Comparison of ENCODE assay signal across 23 cellular contexts in genomic region chr1:10841059-10841458, GRCh38. TPM values are rescaled to one million over a fixed set of nuclear protein-coding genes. Genes with fewer than 3 reads are reported as not detected.
DNase-seq lines count a peak whose midpoint lies in the region; ATAC-seq and TF ChIP-seq lines count a peak whose summit lies in the region.
"Had no signal": no experiment of that assay in that cellular context is flagged by ENCODE, and none has a peak within 500 bp of the region (broad histone marks: within the 10 kb centered on the region; RNA-seq: fewer than 3 reads in every experiment).

No MANE protein-coding gene starts in this region.

- H3K4me1 Mint-ChIP-seq in CD8-positive, alpha-beta memory T cell: peaks cover 0 to 3% (median 2%) of the 10 kb centered on the region in 3 donors

- no peak overlapping the region for H3K23ac ChIP-seq in trophoblast cell (ENCODE audit: low read length)

- no TSS peak for BruUV-seq in A673 (replicated peaks; lab: Mats Ljungman, UMichigan)

- H3K9ac ChIP-seq in trophoblast cell (ENCODE audit: low read length): no peak overlapping the region

- H3K4ac ChIP-seq in trophoblast cell (ENCODE audit: low read depth, low read length): no peak overlapping the region

- no peak overlapping the region for H2BK12ac ChIP-seq in trophoblast cell (ENCODE audit: low read length)

- H2AK5ac ChIP-seq in trophoblast cell (ENCODE audit: low read length): no peak overlapping the region

- intact Hi-C loops in A673 (cut with micrococcal nuclease; ENCODE audit: unreplicated experiment): no loop called here

- H3K9me3 ChIP-seq in A673 (ENCODE audit: low read depth, low read length, poor library complexity, severe bottlenecking) (no peaks in the 10 kb centered on the region), WERI-Rb-1 (ENCODE audit: severe bottlenecking) (peaks cover 5% of the 10 kb centered on the region), trophoblast cell (ENCODE audit: insufficient read depth, low read depth, low read length) (peaks cover 11% of the 10 kb centered on the region)
- H3K9me3 ChIP-seq in CD8-positive, alpha-beta memory T cell (ENCODE audit: low read length): no peaks in the 10 kb centered on the region
- H3K9me3 ChIP-seq: BE2C had no signal

- CTCF ChIA-PET in A673 (lab: Charles Lee): no interaction called here
- CTCF ChIA-PET in CD8-positive, alpha-beta memory T cell (lab: Charles Lee): interaction anchor here (1.4 kb wide), 1 partner anchor 69 kb away, joined by 3 read pairs; no protein-coding TSS in a partner anchor

- no peak overlapping the region for H3K4me3 ChIP-seq in A673 (ENCODE audit: low read depth, low read length, poor library complexity, severe bottlenecking)
- no peak overlapping the region for H3K4me3 ChIP-seq in WERI-Rb-1 (ENCODE audit: low read depth, low read length)
- H3K4me3 ChIP-seq in trophoblast cell (ENCODE audit: low read depth, low read length): no peak overlapping the region
- H3K4me3 ChIP-seq in CD8-positive, alpha-beta memory T cell (ENCODE audit: low read length): no peak overlapping the region
- H3K4me3 ChIP-seq: breast epithelium, PC-9 had no signal

- no peak overlapping the region for H3K27ac Mint-ChIP-seq in CD8-positive, alpha-beta memory T cell
- H3K27ac Mint-ChIP-seq: activated T-cell treated with anti-CD3 and anti-CD28 coated beads, Interleukin-2, amount 50 U/mL, for 24 hours; memory B cell; T-cell; type B pancreatic cell had no signal

- H4K91ac ChIP-seq in trophoblast cell (ENCODE audit: low read depth, low read length): no peak overlapping the region

- no peak overlapping the region for H3K18ac ChIP-seq in trophoblast cell (ENCODE audit: low read length)

- H3K4me1 ChIP-seq in A673 (ENCODE audit: insufficient read depth, low read length, poor library complexity, severe bottlenecking) (peaks cover 5% of the 10 kb centered on the region), trophoblast cell (ENCODE audit: control insufficient read depth in 1 of 2, insufficient read depth in 2 of 2, low read length in 2 of 2) (no peaks in the 10 kb centered on the region)
- no peaks in the 10 kb centered on the region for H3K4me1 ChIP-seq in CD8-positive, alpha-beta memory T cell (ENCODE audit: insufficient read depth, low read length)
- H3K4me1 ChIP-seq: BE2C, breast epithelium had no signal

- no peak for TF ChIP-seq CTCF in A673 (conservative IDR thresholded peaks at IDR 0.05; ENCODE audit: low read depth, low read length)
- TF ChIP-seq CTCF in WERI-Rb-1 (IDR thresholded peaks at IDR 0.05; ENCODE audit: low read depth, low read length): no peak

- H3K9me3 Mint-ChIP-seq in CD8-positive, alpha-beta memory T cell: peaks cover 0 to 8% (median 4%) of the 10 kb centered on the region in 5 donors
- H3K9me3 Mint-ChIP-seq: activated T-cell treated with anti-CD3 and anti-CD28 coated beads, Interleukin-2, amount 50 U/mL, for 24 hours; type B pancreatic cell had no signal

- H3K36me3 ChIP-seq in A673 (ENCODE audit: insufficient read depth, low read length, poor library complexity, severe bottlenecking) (no peaks in the 10 kb centered on the region), WERI-Rb-1 (no peaks in the 10 kb centered on the region), trophoblast cell (ENCODE audit: control insufficient read depth in 1 of 2, insufficient read depth in 2 of 2, low read length in 2 of 2) (no peaks in the 10 kb centered on the region)
- no peaks in the 10 kb centered on the region for H3K36me3 ChIP-seq in CD8-positive, alpha-beta memory T cell (ENCODE audit: insufficient read depth, low read length)
- H3K36me3 ChIP-seq: BE2C, breast epithelium had no signal

- WGBS in trophoblast cell (ENCODE audit: extremely low coverage, insufficient coverage, insufficient read length): no CpG with 5 or more reads among the region's 12 CpGs

- peaks cover 0 to 5% (median 0%) of the 10 kb centered on the region in 3 donors for H3K36me3 Mint-ChIP-seq in CD8-positive, alpha-beta memory T cell
- H3K36me3 Mint-ChIP-seq: memory B cell, type B pancreatic cell had no signal

- H3K79me1 ChIP-seq in trophoblast cell (ENCODE audit: low read length): no peaks in the 10 kb centered on the region

- H4K12ac ChIP-seq in trophoblast cell (ENCODE audit: low read depth, low read length): no peak overlapping the region

- no peak overlapping the region for H3K27ac ChIP-seq in A673 (ENCODE audit: low read depth, low read length, poor library complexity, severe bottlenecking)
- peak overlapping the region; percentile 73 for H3K27ac ChIP-seq in WERI-Rb-1
- H3K27ac ChIP-seq in trophoblast cell (ENCODE audit: low read depth, low read length): no peak overlapping the region
- H3K27ac ChIP-seq in CD8-positive, alpha-beta memory T cell (ENCODE audit: low read depth, low read length): no peak overlapping the region
- H3K27ac ChIP-seq: breast epithelium, PC-9 had no signal

- peak; percentile 36 for DNase-seq in A673 (ENCODE audit: low spot score)
- peak; percentile 66 for DNase-seq in NCI-H146 (lab: John Stamatoyannopoulos, UW)
- peak; percentile 63 for DNase-seq in NCI-H524 treated with DMSO at 0.1 percent for 48 hours (lab: John Stamatoyannopoulos, UW)
- no peak for DNase-seq in WERI-Rb-1
- no peak for DNase-seq in trophoblast cell
- no peak for DNase-seq in CD8-positive, alpha-beta memory T cell
- DNase-seq: activated CD4-positive, alpha-beta T cell treated with anti-CD3 and anti-CD28 coated beads for 1 hour; activated CD8-positive, alpha-beta memory T cell treated with anti-CD3 and anti-CD28 coated beads for 24 hours; activated naive CD4-positive, alpha-beta T cell; activated T-cell treated with anti-CD3 and anti-CD28 coated beads, Interleukin-2, amount 50 U/mL, for 24 hours; BE2C; cortex of kidney; left cardiac atrium; NCI-H1105; NCI-H446 treated with DMSO at 0.1 percent for 48 hours; occipital lobe; PC-9; T-cell had no signal

- no peak overlapping the region for H2BK5ac ChIP-seq in trophoblast cell (ENCODE audit: low read depth, low read length, poor library complexity)

- H3K27me3 Mint-ChIP-seq in CD8-positive, alpha-beta memory T cell: peaks cover 9 to 44% of the 10 kb centered on the region in 2 donors

- H3K14ac ChIP-seq in trophoblast cell (ENCODE audit: low read length): no peak overlapping the region

- H3K4me3 Mint-ChIP-seq in CD8-positive, alpha-beta memory T cell: no peak overlapping the region
- H3K4me3 Mint-ChIP-seq: activated T-cell treated with anti-CD3 and anti-CD28 coated beads, Interleukin-2, amount 50 U/mL, for 24 hours; memory B cell; T-cell; type B pancreatic cell had no signal

- no peak overlapping the region for H2BK120ac ChIP-seq in trophoblast cell (ENCODE audit: insufficient read depth, low read length, poor library complexity)

- no peak for ATAC-seq in HG02642 (IDR thresholded peaks at IDR 0.05; ENCODE audit: poor library complexity, unreplicated experiment)
- ATAC-seq in HG03442 (IDR thresholded peaks at IDR 0.05; ENCODE audit: unreplicated experiment): no peak
- ATAC-seq: left cardiac atrium, T-cell had no signal

- no peaks in the 10 kb centered on the region for H3K27me3 ChIP-seq in A673 (replicated peaks; ENCODE audit: insufficient read depth, low read depth, low read length, poor library complexity)
- H3K27me3 ChIP-seq in WERI-Rb-1 (ENCODE audit: insufficient read depth, low read depth, severe bottlenecking): no peaks in the 10 kb centered on the region
- H3K27me3 ChIP-seq in trophoblast cell (ENCODE audit: insufficient read depth, low read length): no peaks in the 10 kb centered on the region
- H3K27me3 ChIP-seq in CD8-positive, alpha-beta memory T cell (ENCODE audit: insufficient read depth, low read length, poor library complexity, severe bottlenecking): peaks cover 5% of the 10 kb centered on the region
- H3K27me3 ChIP-seq: BE2C had no signal

- H4K8ac ChIP-seq in trophoblast cell (ENCODE audit: low read depth, low read length): no peak overlapping the region

- no peak overlapping the region for H3K4me2 ChIP-seq in trophoblast cell (ENCODE audit: low read length)
- H3K4me2 ChIP-seq: PC-9 had no signal

- POLR2A ChIA-PET in A673 (lab: Charles Lee; ENCODE audit: low non-redundant PET): no interaction called here
- POLR2A ChIA-PET in CD8-positive, alpha-beta memory T cell (lab: Charles Lee): no interaction called here

- no peaks in the 10 kb centered on the region for H3K79me2 ChIP-seq in trophoblast cell (ENCODE audit: control insufficient read depth, insufficient read depth, low read length, poor library complexity)

- no peak overlapping the region for H2AFZ ChIP-seq in trophoblast cell (ENCODE audit: insufficient read depth, low read length, poor library complexity)
- H2AFZ ChIP-seq: PC-9 had no signal

RNA-seq across cellular contexts. Expression of gene CASZ1, which starts 44.6 kb away (rescaled TPM):
- 1.6 and 1.9 TPM in 2 replicates for total RNA-seq in A673 (2021)
- polyA plus RNA-seq in trophoblast cell (2013): 4.4 and 4.8 TPM in 2 replicates
- total RNA-seq in CD8-positive, alpha-beta memory T cell: 10 to 100 TPM in 1 of 2 experiments, 1 to 10 TPM in 1; 9.9 to 10.5 TPM
- 2.2 TPM for polyA plus RNA-seq in CD8-positive, alpha-beta memory T cell

Comparison
In these comparisons a context has a peak if more than half of its experiments do, and no peak if none do; other contexts are left out.
1. DNase-seq: peak in A673 (single experiment), NCI-H146 (single experiment) and NCI-H524 treated with DMSO at 0.1 percent for 48 hours (single experiment); none in WERI-Rb-1 (single experiment), trophoblast cell (0 of 2) and CD8-positive, alpha-beta memory T cell (0 of 5).